ENCODE assay signal across 25 cellular contexts in genomic region chrX:52263417-52263816, GRCh38.
"Had no signal": no experiment of that assay in that cellular context is flagged by ENCODE, and none has a peak within 500 bp of the region (broad histone marks: within the 10 kb centered on the region; RNA-seq: fewer than 3 reads in every experiment).

No MANE protein-coding gene starts in this region.

- H3K36me3 ChIP-seq: esophagus muscularis mucosa, gastrocnemius medialis, heart right ventricle, neutrophil, spleen, stomach, thoracic aorta, transverse colon had no signal

- H3K9me3 ChIP-seq: esophagus muscularis mucosa, gastrocnemius medialis, heart right ventricle, mucosa of descending colon, neutrophil, psoas muscle, spleen, stomach, thoracic aorta, transverse colon had no signal

- H3K27ac Mint-ChIP-seq: dendritic cell treated with granulocyte-macrophage colony-stimulating factor and Interleukin-4, amounts not matched to agents 40 ng/mL and 50 ng/mL, for 4 days; stimulated activated naive B cell treated with anti-CD40 and anti-IgM and Interleukin-4, amounts not matched to agents 10 μg/mL and 1 μg/mL and 100 μg/mL, for 72 hours had no signal

- H3K4me3 ChIP-seq: esophagus muscularis mucosa, gastrocnemius medialis, heart right ventricle, mucosa of descending colon, psoas muscle, spleen, stomach, thoracic aorta, transverse colon had no signal

- H3K4me1 ChIP-seq: psoas muscle had no signal

- H3K36me3 Mint-ChIP-seq: stimulated activated naive B cell treated with anti-CD40 and anti-IgM and Interleukin-4, amounts not matched to agents 10 μg/mL and 1 μg/mL and 100 μg/mL, for 72 hours had no signal

- DNase-seq: effector memory CD8-positive, alpha-beta T cell; gastrocnemius medialis; heart right ventricle; hypothalamus; kidney glomerular epithelial cell; mammary epithelial cell; mucosa of descending colon; naive thymus-derived CD8-positive, alpha-beta T cell; psoas muscle; retina; spleen; stimulated activated CD4-positive, alpha-beta T cell treated with anti-CD3 and anti-CD28 coated beads, Interleukin-15, amount 100 ng/mL, for 24 hours; stimulated activated CD4-positive, alpha-beta T cell treated with anti-CD3 and anti-CD28 coated beads, Interleukin-1b, Interleukin-23, amount 100 ng/mL, for 48 hours; stimulated activated CD4-positive, alpha-beta T cell treated with anti-CD3 and anti-CD28 coated beads, Interleukin-4, amount 100 ng/mL, for 24 hours; stimulated activated naive B cell treated with anti-CD40 and anti-IgM and Interleukin-4, amounts not matched to agents 10 μg/mL and 1 μg/mL and 100 μg/mL, for 72 hours; stomach; substantia nigra; transverse colon had no signal

- ATAC-seq: effector memory CD8-positive, alpha-beta T cell; gastrocnemius medialis; heart right ventricle; left lobe of liver; mucosa of descending colon; naive thymus-derived CD8-positive, alpha-beta T cell; psoas muscle; sciatic nerve; stimulated activated naive B cell treated with anti-CD40 and anti-IgM and Interleukin-4, amounts not matched to agents 10 μg/mL and 1 μg/mL and 100 μg/mL, for 72 hours had no signal

- H3K27ac ChIP-seq: epithelial cell of prostate, esophagus muscularis mucosa, gastrocnemius medialis, heart right ventricle, neutrophil, psoas muscle, spleen, stomach, thoracic aorta, transverse colon had no signal

- H3K27me3 ChIP-seq: esophagus muscularis mucosa, transverse colon had no signal

- H3K9me3 Mint-ChIP-seq: dendritic cell treated with granulocyte-macrophage colony-stimulating factor and Interleukin-4, amounts not matched to agents 40 ng/mL and 50 ng/mL, for 4 days; effector memory CD8-positive, alpha-beta T cell; stimulated activated naive B cell treated with anti-CD40 and anti-IgM and Interleukin-4, amounts not matched to agents 10 μg/mL and 1 μg/mL and 100 μg/mL, for 72 hours had no signal
